34 cellular contexts compared by ENCODE assay signal in genomic region chr6:94988701-94989100, GRCh38.
"Had no signal": no experiment of that assay in that cellular context is flagged by ENCODE, and none has a peak within 500 bp of the region (broad histone marks: within the 10 kb centered on the region; RNA-seq: fewer than 3 reads in every experiment).

No MANE protein-coding gene starts in this region.

- H3K36me3 ChIP-seq: MG63 had no signal

- H3K27me3 ChIP-seq: MG63 had no signal

- H3K9ac ChIP-seq: KMS-11 had no signal

- H3K9me3 ChIP-seq: MG63 had no signal

- H3K4me3 ChIP-seq: MG63 had no signal

- H3K27ac ChIP-seq: KMS-11 had no signal

- DNase-seq: Karpas-422, Kasumi-1, MG63, MM.1S, MV-4-11, NCI-H1048, NCI-H1092, NCI-H1092 treated with DMSO at 0.1 percent for 48 hours, NCI-H1105, NCI-H1105 treated with DMSO at 0.1 percent for 48 hours, NCI-H1417, NCI-H1417 treated with DMSO at 0.1 percent for 48 hours, NCI-H1436, NCI-H1436 treated with DMSO at 0.1 percent for 48 hours, NCI-H146, NCI-H1694, NCI-H1694 treated with DMSO at 0.1 percent for 48 hours, NCI-H187, NCI-H187 treated with DMSO at 0.1 percent for 48 hours, NCI-H1930, NCI-H2029, NCI-H2029 treated with DMSO at 0.1 percent for 48 hours, NCI-H2081, NCI-H2081 treated with DMSO at 0.1 percent for 48 hours, NCI-H2107, NCI-H2171, NCI-H2171 treated with DMSO at 0.1 percent for 48 hours, NCI-H2227 treated with DMSO at 0.1 percent for 48 hours, NCI-H226, NCI-H345, NCI-H446, NCI-H446 treated with DMSO at 0.1 percent for 48 hours, NCI-H510A had no signal

- H3K4me2 ChIP-seq: KMS-11 had no signal
